Comparison of ENCODE assay signal across 19 cellular contexts in the genomic region with DNA sequence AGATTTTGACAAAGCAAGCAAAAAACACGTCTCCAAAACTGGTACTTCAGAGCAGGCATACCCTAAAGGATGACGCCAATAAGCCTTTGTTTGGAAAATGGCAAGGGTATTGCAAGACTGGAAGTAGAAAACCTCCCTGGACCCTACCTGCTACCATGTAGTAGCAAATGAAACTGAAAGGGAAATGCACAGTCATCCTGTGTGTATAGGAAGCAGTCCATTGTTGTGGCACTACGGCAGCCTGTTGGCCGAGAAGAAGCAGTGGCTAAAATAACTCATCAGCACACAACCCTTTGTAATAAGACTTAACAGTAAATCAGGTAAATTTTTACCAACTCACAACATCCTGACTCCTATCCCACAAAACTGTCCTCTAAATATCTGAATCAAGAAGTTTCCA.
DNase-seq lines count a peak whose midpoint lies in the region; ATAC-seq, FAIRE-seq and TF ChIP-seq lines count a peak whose summit lies in the region.
"Had no signal": no experiment of that assay in that cellular context is flagged by ENCODE, and none has a peak within 500 bp of the region (broad histone marks: within the 10 kb centered on the region; RNA-seq: fewer than 3 reads in every experiment).

No MANE protein-coding gene starts in this region.

- intact Hi-C loops in uterus (cut with DNase I; ENCODE audit: low total_unique reads) = no loop called here

- no peak for TF ChIP-seq CTCF in A549 (IDR thresholded peaks at IDR 0.05)
- no peak for TF ChIP-seq CTCF in WI38 (IDR thresholded peaks at IDR 0.05; ENCODE audit: low read depth, low read length)
- no peak for TF ChIP-seq CTCF in uterus (IDR thresholded peaks at IDR 0.05)

- CTCF ChIA-PET in A549 (lab: Yijun Ruan, JAX) = no interaction called here

- peaks cover 35% of the 10 kb centered on the region for H3K27me3 Mint-ChIP-seq in CD4-positive, CD25-positive, alpha-beta regulatory T cell

- FAIRE-seq in A549 (lab: Jason Lieb, UNC) = no peak

- H3K4me1 ChIP-seq in A549 (no peaks in the 10 kb centered on the region), uterus (no peaks in the 10 kb centered on the region)
- H3K4me1 ChIP-seq in CD4-positive, CD25-positive, alpha-beta regulatory T cell (ENCODE audit: control insufficient read depth, insufficient read depth, low read length, poor library complexity, severe bottlenecking) = peaks cover 3% of the 10 kb centered on the region
- H3K4me1 ChIP-seq: body of pancreas, left lung had no signal

- TF ChIP-seq RAD21 in A549 (conservative IDR thresholded peaks at IDR 0.05 in 1 of 2, IDR thresholded peaks at IDR 0.05 in 1 of 2) = no peak

- H3K27ac Mint-ChIP-seq in CD4-positive, CD25-positive, alpha-beta regulatory T cell = peak overlapping the region in 2 of 3 donors; percentile 6 to 12

- ATAC-seq in A549 (peak in 1 of 2 experiments; percentile 40; a peak in 1 of 6 replicates), GM19395 (IDR thresholded peaks at IDR 0.05; ENCODE audit: unreplicated experiment) (no peak)
- no peak for ATAC-seq in CD4-positive, CD25-positive, alpha-beta regulatory T cell (ENCODE audit: low read depth in 2 of 2)
- ATAC-seq: body of pancreas, gastroesophageal sphincter, left lung had no signal

- TF ChIP-seq EP300 in A549 (IDR thresholded peaks at IDR 0.05) = no peak

- H3K9me3 ChIP-seq in A549 (no peaks in the 10 kb centered on the region), uterus (no peaks in the 10 kb centered on the region)
- H3K9me3 ChIP-seq in CD4-positive, CD25-positive, alpha-beta regulatory T cell (ENCODE audit: control insufficient read depth in 2 of 2, low read length in 2 of 2) = no peaks in the 10 kb centered on the region
- H3K9me3 ChIP-seq: body of pancreas, gastroesophageal sphincter, left lung, tibial artery had no signal

- peaks cover 3% of the 10 kb centered on the region for H3K27me3 ChIP-seq in CD4-positive, CD25-positive, alpha-beta regulatory T cell (ENCODE audit: control insufficient read depth, insufficient read depth, low read length)
- no peaks in the 10 kb centered on the region for H3K27me3 ChIP-seq in uterus
- H3K27me3 ChIP-seq: body of pancreas, gastroesophageal sphincter, left lung, tibial artery had no signal

- no peaks in the 10 kb centered on the region for H3K4me1 Mint-ChIP-seq in CD4-positive, CD25-positive, alpha-beta regulatory T cell

- H3K4me3 Mint-ChIP-seq in CD4-positive, CD25-positive, alpha-beta regulatory T cell = no peak overlapping the region

- H3K36me3 Mint-ChIP-seq in CD4-positive, CD25-positive, alpha-beta regulatory T cell = no peaks in the 10 kb centered on the region

- H3K36me3 ChIP-seq in CD4-positive, CD25-positive, alpha-beta regulatory T cell (ENCODE audit: control insufficient read depth, insufficient read depth, low read length) = no peaks in the 10 kb centered on the region
- no peaks in the 10 kb centered on the region for H3K36me3 ChIP-seq in uterus
- H3K36me3 ChIP-seq: gastroesophageal sphincter, left lung, tibial artery had no signal

- DNase-seq in A549 (ENCODE audit: low read depth in 1 of 2, low spot score in 1 of 2) = peak in 1 of 2 experiments; percentile 4
- DNase-seq in CD4-positive, CD25-positive, alpha-beta regulatory T cell = peak in 1 of 3 donors; percentile 44
- DNase-seq in Jurkat, Clone E6-1 (ENCODE audit: low read depth, low spot score) = peak; percentile 10
- DNase-seq in NCI-H146 treated with DMSO at 0.1 percent for 48 hours (lab: John Stamatoyannopoulos, UW; ENCODE audit: unreplicated experiment) = no peak
- DNase-seq in uterus = no peak
- DNase-seq: activated naive CD4-positive, alpha-beta T cell treated with anti-CD3 and anti-CD28 coated beads, Interleukin-2, amount 50 U/mL, for 16 hours; body of pancreas; C1 segment of cervical spinal cord; left lung; NCI-H1694; stimulated activated CD4-positive, alpha-beta T cell treated with anti-CD3 and anti-CD28 coated beads, Interleukin-4, amount 100 ng/mL, for 1 hour; tibial artery had no signal

- TF ChIP-seq POLR2A in A549 (IDR thresholded peaks at IDR 0.05; ENCODE audit: low read length) (no peak), uterus (IDR thresholded peaks at IDR 0.05) (no peak)

- H3K9me3 Mint-ChIP-seq in CD4-positive, CD25-positive, alpha-beta regulatory T cell = peaks cover 0 to 8% (median 2%) of the 10 kb centered on the region in 7 donors

- peak overlapping the region; percentile 18; the same call in 1 of the 3 replicates for H3K4me2 ChIP-seq in A549

- no peak overlapping the region for H3K27ac ChIP-seq in A549
- no peak overlapping the region for H3K27ac ChIP-seq in CD4-positive, CD25-positive, alpha-beta regulatory T cell (ENCODE audit: insufficient read depth, low read length, poor library complexity, severe bottlenecking)
- H3K27ac ChIP-seq in uterus = no peak overlapping the region
- H3K27ac ChIP-seq: body of pancreas, coronary artery, epithelial cell of prostate, gastroesophageal sphincter, HL-60, left lung, SK-N-MC, tibial artery had no signal

- 20% methylated on average over 4 of the region's 4 CpGs for WGBS in A549 (ENCODE audit: missing lambda C conversion rate)

- H3K4me3 ChIP-seq in A549 (no peak overlapping the region), WI38 (ENCODE audit: low read depth, low read length) (peak overlapping the region; percentile 38), uterus (no peak overlapping the region)
- H3K4me3 ChIP-seq in CD4-positive, CD25-positive, alpha-beta regulatory T cell (ENCODE audit: low read depth, low read length) = no peak overlapping the region
- H3K4me3 ChIP-seq in Jurkat, Clone E6-1 (ENCODE audit: low read length) = no peak overlapping the region
- H3K4me3 ChIP-seq: body of pancreas, coronary artery, gastroesophageal sphincter, left lung, SK-N-MC, tibial artery had no signal

- POLR2A ChIA-PET in A549 (lab: Yijun Ruan, JAX) = no interaction called here

TF ChIP-seq in A549, 52 proteins besides CTCF, POLR2A, EP300 and RAD21 (continues in another document):
- no peak for TF ChIP-seq USF2 (IDR thresholded peaks at IDR 0.05)
- TF ChIP-seq RFX5 (IDR thresholded peaks at IDR 0.05) = no peak
- TF ChIP-seq KDM5A (IDR thresholded peaks at IDR 0.05) = no peak
- no peak for TF ChIP-seq MAFK (IDR thresholded peaks at IDR 0.05; ENCODE audit: partially characterized antibody)
- no peak for TF ChIP-seq RCOR1 (IDR thresholded peaks at IDR 0.05; ENCODE audit: low read depth, low read length)
- TF ChIP-seq, protein P1, sequence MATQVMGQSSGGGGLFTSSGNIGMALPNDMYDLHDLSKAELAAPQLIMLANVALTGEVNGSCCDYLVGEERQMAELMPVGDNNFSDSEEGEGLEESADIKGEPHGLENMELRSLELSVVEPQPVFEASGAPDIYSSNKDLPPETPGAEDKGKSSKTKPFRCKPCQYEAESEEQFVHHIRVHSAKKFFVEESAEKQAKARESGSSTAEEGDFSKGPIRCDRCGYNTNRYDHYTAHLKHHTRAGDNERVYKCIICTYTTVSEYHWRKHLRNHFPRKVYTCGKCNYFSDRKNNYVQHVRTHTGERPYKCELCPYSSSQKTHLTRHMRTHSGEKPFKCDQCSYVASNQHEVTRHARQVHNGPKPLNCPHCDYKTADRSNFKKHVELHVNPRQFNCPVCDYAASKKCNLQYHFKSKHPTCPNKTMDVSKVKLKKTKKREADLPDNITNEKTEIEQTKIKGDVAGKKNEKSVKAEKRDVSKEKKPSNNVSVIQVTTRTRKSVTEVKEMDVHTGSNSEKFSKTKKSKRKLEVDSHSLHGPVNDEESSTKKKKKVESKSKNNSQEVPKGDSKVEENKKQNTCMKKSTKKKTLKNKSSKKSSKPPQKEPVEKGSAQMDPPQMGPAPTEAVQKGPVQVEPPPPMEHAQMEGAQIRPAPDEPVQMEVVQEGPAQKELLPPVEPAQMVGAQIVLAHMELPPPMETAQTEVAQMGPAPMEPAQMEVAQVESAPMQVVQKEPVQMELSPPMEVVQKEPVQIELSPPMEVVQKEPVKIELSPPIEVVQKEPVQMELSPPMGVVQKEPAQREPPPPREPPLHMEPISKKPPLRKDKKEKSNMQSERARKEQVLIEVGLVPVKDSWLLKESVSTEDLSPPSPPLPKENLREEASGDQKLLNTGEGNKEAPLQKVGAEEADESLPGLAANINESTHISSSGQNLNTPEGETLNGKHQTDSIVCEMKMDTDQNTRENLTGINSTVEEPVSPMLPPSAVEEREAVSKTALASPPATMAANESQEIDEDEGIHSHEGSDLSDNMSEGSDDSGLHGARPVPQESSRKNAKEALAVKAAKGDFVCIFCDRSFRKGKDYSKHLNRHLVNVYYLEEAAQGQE (IDR thresholded peaks at IDR 0.05) = no peak
- TF ChIP-seq GATA3 (IDR thresholded peaks at IDR 0.05; ENCODE audit: borderline replicate concordance) = no peak
- TF ChIP-seq, protein P2, sequence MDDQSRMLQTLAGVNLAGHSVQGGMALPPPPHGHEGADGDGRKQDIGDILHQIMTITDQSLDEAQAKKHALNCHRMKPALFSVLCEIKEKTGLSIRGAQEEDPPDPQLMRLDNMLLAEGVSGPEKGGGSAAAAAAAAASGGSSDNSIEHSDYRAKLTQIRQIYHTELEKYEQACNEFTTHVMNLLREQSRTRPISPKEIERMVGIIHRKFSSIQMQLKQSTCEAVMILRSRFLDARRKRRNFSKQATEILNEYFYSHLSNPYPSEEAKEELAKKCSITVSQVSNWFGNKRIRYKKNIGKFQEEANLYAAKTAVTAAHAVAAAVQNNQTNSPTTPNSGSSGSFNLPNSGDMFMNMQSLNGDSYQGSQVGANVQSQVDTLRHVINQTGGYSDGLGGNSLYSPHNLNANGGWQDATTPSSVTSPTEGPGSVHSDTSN (IDR thresholded peaks at IDR 0.05) = no peak
- TF ChIP-seq CBX2 (IDR thresholded peaks at IDR 0.05; ENCODE audit: borderline replicate concordance, low read depth) = no peak
- TF ChIP-seq ZNF302 (CRISPR knock-in tag; IDR thresholded peaks at IDR 0.05) = no peak
- no peak for TF ChIP-seq ELK1 (IDR thresholded peaks at IDR 0.05; ENCODE audit: low read depth, low read length)
